Comparison of ENCODE assay signal across 1 cellular context in genomic region chr1:160101037-160101716, GRCh38.
TF ChIP-seq lines count a peak whose summit lies in the region.

No MANE protein-coding gene starts in this region.

TF ChIP-seq in HepG2, 621 proteins besides CTCF, POLR2A, EP300 and RAD21 (continues in another document):
- TF ChIP-seq KLF9 (CRISPR knock-in tag; IDR thresholded peaks at IDR 0.05; ENCODE audit: low read depth) (no peak), AFF4 (CRISPR knock-in tag; IDR thresholded peaks at IDR 0.05) (no peak), BCL6 (CRISPR knock-in tag; IDR thresholded peaks at IDR 0.05) (peak; percentile 35; the same call in 1 of the 2 replicates), MZF1 (CRISPR knock-in tag; IDR thresholded peaks at IDR 0.05; ENCODE audit: borderline replicate concordance) (no peak), KDM5B (CRISPR knock-in tag; IDR thresholded peaks at IDR 0.05; ENCODE audit: borderline replicate concordance) (no peak), ZFX (CRISPR knock-in tag; IDR thresholded peaks at IDR 0.05; ENCODE audit: low read depth) (peak; percentile 66; the same call in 1 of the 2 replicates), MEIS2 (CRISPR knock-in tag; IDR thresholded peaks at IDR 0.05) (peak; percentile 33; the same call in 1 of the 2 replicates), ZNF24 (IDR thresholded peaks at IDR 0.05) (no peak), MTERF4 (CRISPR knock-in tag; IDR thresholded peaks at IDR 0.05) (no peak), HIVEP1 (CRISPR knock-in tag; IDR thresholded peaks at IDR 0.05) (no peak), POLR2AphosphoS2 (IDR thresholded peaks at IDR 0.05; ENCODE audit: low read depth, low read length) (no peak), ZSCAN20 (CRISPR knock-in tag; IDR thresholded peaks at IDR 0.05; ENCODE audit: borderline replicate concordance) (no peak), ZNF432 (CRISPR knock-in tag; IDR thresholded peaks at IDR 0.05; ENCODE audit: borderline replicate concordance) (no peak), ZNF839 (CRISPR knock-in tag; IDR thresholded peaks at IDR 0.05; ENCODE audit: borderline replicate concordance) (no peak), ZNF773 (CRISPR knock-in tag; IDR thresholded peaks at IDR 0.05; ENCODE audit: borderline replicate concordance) (no peak), LRRFIP1 (CRISPR knock-in tag; conservative IDR thresholded peaks at IDR 0.05) (no peak), ZBTB20 (CRISPR knock-in tag; IDR thresholded peaks at IDR 0.05; ENCODE audit: borderline replicate concordance, low read depth) (no peak), ZNF746 (CRISPR knock-in tag; IDR thresholded peaks at IDR 0.05) (0 out of 2 replicates have a peak, but pooled peaks have one; percentile 34), TARDBP (CRISPR knock-in tag; IDR thresholded peaks at IDR 0.05) (peak; percentile 55; the same call in 1 of the 2 replicates), NFE2 (CRISPR knock-in tag; IDR thresholded peaks at IDR 0.05) (no peak), CENPT (CRISPR knock-in tag; IDR thresholded peaks at IDR 0.05; ENCODE audit: low read depth) (no peak), ZNF572 (CRISPR knock-in tag; IDR thresholded peaks at IDR 0.05) (no peak), SKI (IDR thresholded peaks at IDR 0.05; ENCODE audit: partially characterized antibody) (no peak), ARID3A (IDR thresholded peaks at IDR 0.05; ENCODE audit: low read depth, low read length) (no peak), NFYB (CRISPR knock-in tag; IDR thresholded peaks at IDR 0.05) (no peak), ZNF747 (CRISPR knock-in tag; IDR thresholded peaks at IDR 0.05; ENCODE audit: borderline replicate concordance) (no peak), TBX2 (CRISPR knock-in tag; IDR thresholded peaks at IDR 0.05; ENCODE audit: borderline replicate concordance) (peak; percentile 35; the same call in 1 of the 2 replicates), HMG20A (CRISPR knock-in tag; IDR thresholded peaks at IDR 0.05; ENCODE audit: borderline replicate concordance) (no peak), ZNF17 (CRISPR knock-in tag; IDR thresholded peaks at IDR 0.05) (no peak), ZXDC (CRISPR knock-in tag; IDR thresholded peaks at IDR 0.05) (no peak), ZNF639 (CRISPR knock-in tag; conservative IDR thresholded peaks at IDR 0.05) (no peak), CENPBD1 (CRISPR knock-in tag; IDR thresholded peaks at IDR 0.05; ENCODE audit: borderline replicate concordance, low read depth) (no peak), ZNF441 (CRISPR knock-in tag; IDR thresholded peaks at IDR 0.05; ENCODE audit: borderline replicate concordance) (no peak), FOXC1 (CRISPR knock-in tag; IDR thresholded peaks at IDR 0.05; ENCODE audit: borderline replicate concordance) (no peak), MTA1 (CRISPR knock-in tag; IDR thresholded peaks at IDR 0.05; ENCODE audit: borderline replicate concordance) (no peak; the same call in 1 of the 2 replicates), ZUFSP (CRISPR knock-in tag; IDR thresholded peaks at IDR 0.05; ENCODE audit: borderline replicate concordance) (no peak), SNAPC4 (CRISPR knock-in tag; IDR thresholded peaks at IDR 0.05) (no peak), MED1 (CRISPR knock-in tag; IDR thresholded peaks at IDR 0.05) (peak; percentile 62), ZFAT (CRISPR knock-in tag; conservative IDR thresholded peaks at IDR 0.05) (no peak), MLX (CRISPR knock-in tag; IDR thresholded peaks at IDR 0.05) (peak; percentile 54; the same call in 1 of the 2 replicates)
